8 cellular contexts compared by ENCODE assay signal in the genomic region with DNA sequence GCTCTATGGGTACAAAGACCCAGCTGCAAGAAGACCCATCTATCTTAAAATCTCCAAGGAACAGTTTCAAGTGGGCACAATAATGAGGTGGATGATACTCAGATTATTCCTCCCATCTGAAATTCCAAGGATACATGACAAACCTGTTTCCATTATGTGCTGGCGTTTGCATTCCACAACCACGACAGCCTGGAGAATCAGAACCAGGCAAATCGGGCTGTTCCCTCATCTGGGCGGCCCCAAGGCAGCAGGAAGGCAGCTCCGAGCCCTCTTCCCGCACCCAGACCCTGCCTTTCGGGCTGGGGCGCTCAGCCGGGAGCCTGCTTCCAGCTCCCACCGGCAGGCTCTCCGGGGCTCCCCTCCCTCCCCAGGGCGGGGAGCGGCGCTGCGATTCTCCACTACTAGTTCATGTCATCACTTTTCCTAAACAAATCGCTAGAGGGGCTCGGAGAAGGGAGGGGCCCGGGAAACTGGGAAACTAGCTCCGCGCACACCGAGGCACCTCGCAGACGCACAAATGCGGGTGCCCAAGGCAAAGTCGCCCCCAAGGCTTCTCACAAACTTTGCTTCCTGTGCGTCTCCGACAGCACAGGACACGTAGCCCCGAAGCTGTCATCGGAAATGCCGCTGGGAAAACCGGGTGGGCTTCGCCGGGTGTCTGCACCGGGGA. TPM values are rescaled to one million over a fixed set of nuclear protein-coding genes. Genes with fewer than 3 reads are reported as not detected.
DNase-seq lines count a peak whose midpoint lies in the region; ATAC-seq and TF ChIP-seq lines count a peak whose summit lies in the region.

A gene (minus strand): TSS at position 350 of the 670 bp plus-strand sequence. CDS start 197 bp downstream, at position 153.

- H3K4me1 Mint-ChIP-seq in T-helper 17 cell, result peaks cover 15% of the 10 kb centered on the region

- H3K9ac ChIP-seq in muscle layer of colon (ENCODE audit: low read length), result peak within 1 kb of the TSS; percentile 86

- peak within 1 kb of the TSS; percentile 65 for H3K27ac Mint-ChIP-seq in T-helper 17 cell

- peak; percentile 5 for ATAC-seq in HG03025 (IDR thresholded peaks at IDR 0.05; ENCODE audit: low FRiP score, unreplicated experiment)
- ATAC-seq in T-helper 17 cell, result no peak
- ATAC-seq in upper lobe of left lung (ENCODE audit: low FRiP score in 2 of 2), result peak; percentile 34 to 54

- H3K4me3 Mint-ChIP-seq in T-helper 17 cell, result peak within 1 kb of the TSS; percentile 89

- peak; percentile 15 for DNase-seq in NCI-H345 (lab: John Stamatoyannopoulos, UW)
- DNase-seq in NCI-H345 treated with DMSO at 0.1 percent for 48 hours (lab: John Stamatoyannopoulos, UW; ENCODE audit: unreplicated experiment), result no peak
- DNase-seq in T-helper 17 cell, result no peak
- no peak for DNase-seq in esophagus muscularis mucosa (ENCODE audit: extremely low spot score)
- peak in 1 of 2 donors; percentile 88 for DNase-seq in upper lobe of left lung
- no peak for DNase-seq in SHP77 (lab: John Stamatoyannopoulos, UW)

- H3K27ac ChIP-seq in esophagus muscularis mucosa (replicated peaks in 1 of 4) (peak within 1 kb of the TSS; percentile 86 to 92 (median 86)), muscle layer of colon (ENCODE audit: low read depth, low read length) (peak within 1 kb of the TSS; percentile 70), upper lobe of left lung (peak within 1 kb of the TSS; percentile 80 to 86 (median 84))

- intact Hi-C loops in esophagus muscularis mucosa (cut with DNase I), result loop anchor here (5.0 kb wide), 2 partner anchors 75 to 125 kb away; no protein-coding TSS in a partner anchor

- H3K36me3 Mint-ChIP-seq in T-helper 17 cell (ENCODE audit: low read depth), result peaks cover 3% of the 10 kb centered on the region

- H3K36me3 ChIP-seq in esophagus muscularis mucosa, result peaks cover 0 to 8% (median 6%) of the 10 kb centered on the region in 4 donors
- peaks cover 5% of the 10 kb centered on the region for H3K36me3 ChIP-seq in muscle layer of colon (ENCODE audit: insufficient read depth, low read length)
- no peaks in the 10 kb centered on the region for H3K36me3 ChIP-seq in upper lobe of left lung

- H3K9me3 ChIP-seq in T-helper 17 cell (ENCODE audit: control insufficient read depth, low read length, poor library complexity, severe bottlenecking) (peaks cover 2% of the 10 kb centered on the region), esophagus muscularis mucosa (no peaks in the 10 kb centered on the region), muscle layer of colon (ENCODE audit: low read length) (no peaks in the 10 kb centered on the region), upper lobe of left lung (no peaks in the 10 kb centered on the region)

- H3K27me3 Mint-ChIP-seq in T-helper 17 cell, result peaks cover 52% of the 10 kb centered on the region

- H3K4me3 ChIP-seq in esophagus muscularis mucosa (peak within 1 kb of the TSS; percentile 89 to 96 (median 94)), muscle layer of colon (ENCODE audit: low read depth in 1 of 2, low read length in 2 of 2) (peak within 1 kb of the TSS; percentile 82 to 95), upper lobe of left lung (peak within 1 kb of the TSS; percentile 58 to 85 (median 78))

- no peak for TF ChIP-seq POLR2A in esophagus muscularis mucosa (IDR thresholded peaks at IDR 0.05; ENCODE audit: low read depth)
- peak in 1 of 4 donors; percentile 36 for TF ChIP-seq POLR2A in upper lobe of left lung (IDR thresholded peaks at IDR 0.05)

- WGBS in esophagus muscularis mucosa, result under 1% methylated on average over 31 of the region's 35 CpGs
- 0 to 1% methylated on average over 6 to 31 of the region's 35 CpGs for WGBS in upper lobe of left lung, 2 donors

- TF ChIP-seq CTCF in esophagus muscularis mucosa (IDR thresholded peaks at IDR 0.05) (peak in 1 of 3 experiments; percentile 16), upper lobe of left lung (IDR thresholded peaks at IDR 0.05) (no peak)

- TF ChIP-seq EP300 in esophagus muscularis mucosa (IDR thresholded peaks at IDR 0.05), result no peak
- no peak for TF ChIP-seq EP300 in upper lobe of left lung (IDR thresholded peaks at IDR 0.05)

- H3K27me3 ChIP-seq in esophagus muscularis mucosa (no peaks in the 10 kb centered on the region), muscle layer of colon (ENCODE audit: control insufficient read depth in 1 of 2, insufficient read depth in 2 of 2, low read length in 2 of 2) (no peaks in the 10 kb centered on the region), upper lobe of left lung (peaks cover 0 to 4% (median 0%) of the 10 kb centered on the region in 4 donors)

- peaks cover 36 to 61% (median 51%) of the 10 kb centered on the region in 4 donors for H3K4me1 ChIP-seq in esophagus muscularis mucosa
- H3K4me1 ChIP-seq in muscle layer of colon (ENCODE audit: insufficient read depth, low read length), result peaks cover 41% of the 10 kb centered on the region
- peaks cover 29 to 50% (median 43%) of the 10 kb centered on the region in 4 donors for H3K4me1 ChIP-seq in upper lobe of left lung

RNA-seq across cellular contexts. Expression of the gene that starts here (rescaled TPM):
- total RNA-seq in T-helper 17 cell (10 to 100 TPM in 1 of 2 donors, 1 to 10 TPM in 1; 3.3 to 28.7 TPM), esophagus muscularis mucosa (100 to 1,000 TPM in 1 of 4 donors, 10 to 100 TPM in 3; 56.5 to 155 (median 80.7) TPM), upper lobe of left lung (100 to 1,000 TPM; 128 to 253 (median 190) TPM)
